In the genomic region with DNA sequence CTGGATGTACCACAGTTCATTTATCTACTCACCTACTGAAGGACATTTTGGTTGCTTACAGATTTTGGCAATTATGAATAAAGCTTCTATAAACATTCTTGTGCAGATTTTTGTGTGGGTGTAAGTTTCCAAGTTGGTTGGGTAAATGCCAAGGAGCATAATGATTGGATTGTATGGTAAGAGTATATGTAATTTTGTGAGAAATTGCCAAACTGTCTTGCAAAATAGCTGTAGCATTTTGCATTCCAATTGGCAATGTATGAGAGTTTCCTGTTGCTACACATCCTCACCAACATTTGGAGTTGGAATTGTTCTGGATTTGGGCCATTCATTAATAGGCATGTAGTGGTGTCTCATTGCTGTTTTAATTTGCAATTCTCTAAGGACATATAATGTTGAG, we compare ENCODE assay signal across 1 cellular context.
TF ChIP-seq lines count a peak whose summit lies in the region.

No MANE protein-coding gene starts in this region.

TF ChIP-seq in HCT116, 20 proteins besides CTCF, POLR2A, EP300 and RAD21:
- TF ChIP-seq, protein P1, sequence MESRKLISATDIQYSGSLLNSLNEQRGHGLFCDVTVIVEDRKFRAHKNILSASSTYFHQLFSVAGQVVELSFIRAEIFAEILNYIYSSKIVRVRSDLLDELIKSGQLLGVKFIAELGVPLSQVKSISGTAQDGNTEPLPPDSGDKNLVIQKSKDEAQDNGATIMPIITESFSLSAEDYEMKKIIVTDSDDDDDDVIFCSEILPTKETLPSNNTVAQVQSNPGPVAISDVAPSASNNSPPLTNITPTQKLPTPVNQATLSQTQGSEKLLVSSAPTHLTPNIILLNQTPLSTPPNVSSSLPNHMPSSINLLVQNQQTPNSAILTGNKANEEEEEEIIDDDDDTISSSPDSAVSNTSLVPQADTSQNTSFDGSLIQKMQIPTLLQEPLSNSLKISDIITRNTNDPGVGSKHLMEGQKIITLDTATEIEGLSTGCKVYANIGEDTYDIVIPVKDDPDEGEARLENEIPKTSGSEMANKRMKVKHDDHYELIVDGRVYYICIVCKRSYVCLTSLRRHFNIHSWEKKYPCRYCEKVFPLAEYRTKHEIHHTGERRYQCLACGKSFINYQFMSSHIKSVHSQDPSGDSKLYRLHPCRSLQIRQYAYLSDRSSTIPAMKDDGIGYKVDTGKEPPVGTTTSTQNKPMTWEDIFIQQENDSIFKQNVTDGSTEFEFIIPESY (IDR thresholded peaks at IDR 0.05; ENCODE audit: extremely low read depth, insufficient replicate concordance, low read length): no peak
- TF ChIP-seq CEBPB (IDR thresholded peaks at IDR 0.05; ENCODE audit: low read depth) (no peak), EGR1 (IDR thresholded peaks at IDR 0.05; ENCODE audit: low read depth) (no peak), SP1 (IDR thresholded peaks at IDR 0.05; ENCODE audit: low read depth) (no peak), ZFX (IDR thresholded peaks at IDR 0.05) (no peak), JUND (IDR thresholded peaks at IDR 0.05) (no peak), YY1 (IDR thresholded peaks at IDR 0.05; ENCODE audit: extremely low read depth, insufficient replicate concordance, low read depth, low read length) (no peak), SRF (IDR thresholded peaks at IDR 0.05; ENCODE audit: low read depth) (no peak)
- TF ChIP-seq, protein P2, sequence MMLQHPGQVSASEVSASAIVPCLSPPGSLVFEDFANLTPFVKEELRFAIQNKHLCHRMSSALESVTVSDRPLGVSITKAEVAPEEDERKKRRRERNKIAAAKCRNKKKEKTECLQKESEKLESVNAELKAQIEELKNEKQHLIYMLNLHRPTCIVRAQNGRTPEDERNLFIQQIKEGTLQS (IDR thresholded peaks at IDR 0.05): no peak
- TF ChIP-seq, protein P3, sequence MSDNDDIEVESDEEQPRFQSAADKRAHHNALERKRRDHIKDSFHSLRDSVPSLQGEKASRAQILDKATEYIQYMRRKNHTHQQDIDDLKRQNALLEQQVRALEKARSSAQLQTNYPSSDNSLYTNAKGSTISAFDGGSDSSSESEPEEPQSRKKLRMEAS (IDR thresholded peaks at IDR 0.05): no peak
TF ChIP-seq in HCT116: peak in this region for 0.
